9 cellular contexts compared by ENCODE assay signal in the genomic region with DNA sequence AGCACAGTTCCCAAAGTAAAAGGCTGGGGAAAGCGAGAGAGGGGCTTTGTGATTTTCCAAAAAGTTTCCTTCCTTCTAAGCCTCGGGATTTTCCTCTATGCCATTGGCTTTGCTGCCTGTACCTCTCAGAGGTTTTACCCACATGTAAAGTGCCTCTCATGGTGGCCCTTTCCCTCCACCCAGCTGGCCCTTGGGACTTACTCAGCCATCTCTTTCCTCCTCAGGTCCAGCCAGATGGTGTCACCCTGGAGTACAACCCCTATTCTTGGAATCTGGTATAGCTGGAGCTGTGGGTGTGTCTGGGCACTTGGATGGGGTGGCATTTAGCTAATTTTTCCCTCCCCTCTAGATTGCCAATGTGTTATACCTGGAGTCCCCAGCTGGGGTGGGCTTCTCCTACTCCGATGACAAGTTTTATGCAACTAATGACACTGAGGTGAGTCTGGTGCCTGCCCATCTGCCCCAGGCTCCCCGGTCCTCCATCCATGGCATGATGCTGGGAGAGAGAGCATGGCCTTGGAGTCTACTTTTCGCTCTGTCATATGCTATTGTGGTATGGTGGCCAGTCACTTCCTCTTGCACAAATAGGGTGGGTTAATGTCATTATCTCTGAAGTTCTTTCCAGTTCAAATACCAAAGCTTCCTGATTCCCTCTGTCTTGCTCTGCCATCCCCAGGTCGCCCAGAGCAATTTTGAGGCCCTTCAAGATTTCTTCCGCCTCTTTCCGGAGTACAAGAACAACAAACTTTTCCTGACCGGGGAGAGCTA. TPM values are rescaled to one million over a fixed set of nuclear protein-coding genes. Genes with fewer than 3 reads are reported as not detected.
DNase-seq lines count a peak whose midpoint lies in the region; ATAC-seq and TF ChIP-seq lines count a peak whose summit lies in the region.
"Had no signal": no experiment of that assay in that cellular context is flagged by ENCODE, and none has a peak within 500 bp of the region (broad histone marks: within the 10 kb centered on the region; RNA-seq: fewer than 3 reads in every experiment).

No MANE protein-coding gene starts in this region.

- peak overlapping the region; percentile 96 for H3K9ac ChIP-seq in DND-41 (ENCODE audit: low read depth, low read length)

- H3K4me1 ChIP-seq in DND-41 (ENCODE audit: insufficient read depth, low read length) (peaks cover 30% of the 10 kb centered on the region), ascending aorta (peaks cover 8 to 12% of the 10 kb centered on the region in 2 donors), testis (peaks cover 13% of the 10 kb centered on the region)

- H3K27me3 ChIP-seq in DND-41 (ENCODE audit: insufficient read depth, low read length, poor library complexity) (no peaks in the 10 kb centered on the region), ascending aorta (no peaks in the 10 kb centered on the region), testis (no peaks in the 10 kb centered on the region)
- H3K27me3 ChIP-seq: thyroid gland had no signal

- WGBS in testis, 2 donors, result 75 to 82% methylated on average over 9 of the region's 9 CpGs

- peak overlapping the region; percentile 99 for H2AFZ ChIP-seq in DND-41 (ENCODE audit: low read depth, low read length)

- no peaks in the 10 kb centered on the region for H3K9me3 ChIP-seq in DND-41 (ENCODE audit: insufficient read depth, low read length, severe bottlenecking)
- no peaks in the 10 kb centered on the region for H3K9me3 ChIP-seq in ascending aorta
- H3K9me3 ChIP-seq in testis, result no peaks in the 10 kb centered on the region
- H3K9me3 ChIP-seq: thyroid gland had no signal

- no peak for TF ChIP-seq CTCF in DND-41 (IDR thresholded peaks at IDR 0.05; ENCODE audit: borderline replicate concordance, extremely low read depth, low read length, poor library complexity, severe bottlenecking)
- no peak for TF ChIP-seq CTCF in ascending aorta (IDR thresholded peaks at IDR 0.05)
- TF ChIP-seq CTCF in testis (IDR thresholded peaks at IDR 0.05), result no peak

- peak overlapping the region; percentile 99 for H3K4me2 ChIP-seq in DND-41 (ENCODE audit: insufficient read depth, low read length)

- DNase-seq in DND-41 (no peak), LHCN-M2 (ENCODE audit: low read depth) (peak; percentile 47), ascending aorta (ENCODE audit: low spot score in 2 of 2) (no peak), iris pigment epithelial cell (ENCODE audit: low read depth) (peak; percentile 29), testis (peak; percentile 58), hippocampal formation (lab: John Stamatoyannopoulos, UW) (no peak)

- H4K20me1 ChIP-seq in DND-41 (ENCODE audit: insufficient read depth, low read length), result no peaks in the 10 kb centered on the region

- H3K4me3 ChIP-seq in DND-41 (ENCODE audit: low read depth in 1 of 2, low read length in 2 of 2), result peak overlapping the region; percentile 95 to 96
- H3K4me3 ChIP-seq in ascending aorta, result peak overlapping the region; percentile 71 to 87
- H3K4me3 ChIP-seq in testis, result peak overlapping the region in 1 of 2 donors; percentile 68

- intact Hi-C loops in ascending aorta (cut with DNase I), result no loop called here
- intact Hi-C loops in testis (cut with DNase I; ENCODE audit: low total_unique reads), result loop anchor here (10.0 kb wide), 1 partner anchor 63 kb away; no protein-coding TSS in a partner anchor

- H3K79me2 ChIP-seq in DND-41 (ENCODE audit: insufficient read depth, low read length), result peaks cover 20% of the 10 kb centered on the region

- no peak for TF ChIP-seq POLR2A in testis (IDR thresholded peaks at IDR 0.05)

- ATAC-seq in DND-41 (ENCODE audit: insufficient read depth, low read depth) (no peak), GM18868 (IDR thresholded peaks at IDR 0.05; ENCODE audit: unreplicated experiment) (no peak), GM18873 (IDR thresholded peaks at IDR 0.05; ENCODE audit: low FRiP score, unreplicated experiment) (no peak)

- H3K36me3 ChIP-seq in DND-41 (ENCODE audit: insufficient read depth, low read length), result peaks cover 35% of the 10 kb centered on the region
- peaks cover 27 to 40% of the 10 kb centered on the region in 2 donors for H3K36me3 ChIP-seq in ascending aorta
- H3K36me3 ChIP-seq in testis (ENCODE audit: low read depth, missing control alignments), result no peaks in the 10 kb centered on the region

- H3K27ac ChIP-seq in DND-41 (ENCODE audit: low read length) (peak overlapping the region; percentile 92), ascending aorta (peak overlapping the region in 1 of 2 donors; percentile 71), testis (peak overlapping the region in 1 of 2 donors; percentile 88)

RNA-seq across cellular contexts. Expression of a gene that starts 1.1 kb away (rescaled TPM):
- total RNA-seq in LHCN-M2 (2014; rRNA removed) (118 and 180 TPM in 2 replicates), ascending aorta (82.0 TPM), testis (100 to 1,000 TPM; 112 to 223 TPM)
- 196 TPM for polyA plus RNA-seq in LHCN-M2 (2012)
- polyA plus RNA-seq in testis (ENCODE audit: insufficient read depth, low read depth, low replicate concordance), result 103 TPM

RNA-seq across cellular contexts. Expression of a gene that starts 1.2 kb away (rescaled TPM):
- 5.4 and 9.0 TPM in 2 replicates for total RNA-seq in LHCN-M2 (2014; rRNA removed)
- 3.5 TPM for polyA plus RNA-seq in LHCN-M2 (2012)
- total RNA-seq in ascending aorta, result 4.0 TPM
- total RNA-seq in testis, result 1 to 10 TPM; 7.0 to 9.1 TPM
- polyA plus RNA-seq in testis (ENCODE audit: insufficient read depth, low read depth, low replicate concordance), result 1.9 TPM

RNA-seq across cellular contexts. Expression of a gene that starts 4.8 kb away (rescaled TPM):
- 0.69 and 4.1 TPM in 2 replicates for total RNA-seq in LHCN-M2 (2014; rRNA removed)
- polyA plus RNA-seq in LHCN-M2 (2012), result 0.41 TPM
- total RNA-seq in ascending aorta, result 32.8 TPM
- 10 to 100 TPM; 14.9 to 26.0 TPM for total RNA-seq in testis
- 59.4 TPM for polyA plus RNA-seq in testis (ENCODE audit: insufficient read depth, low read depth, low replicate concordance)

RNA-seq across cellular contexts. Expression of a gene that starts 11.2 kb away (rescaled TPM):
- total RNA-seq in LHCN-M2 (2014; rRNA removed), result 9.8 and 10.2 TPM in 2 replicates
- 5.1 TPM for polyA plus RNA-seq in LHCN-M2 (2012)
- total RNA-seq in ascending aorta, result 3.5 TPM
- total RNA-seq in testis, result 10 to 100 TPM; 24.0 to 24.5 TPM
- 11.4 TPM for polyA plus RNA-seq in testis (ENCODE audit: insufficient read depth, low read depth, low replicate concordance)

RNA-seq across cellular contexts. Expression of a gene that starts 19.7 kb away (rescaled TPM):
- 7.2 and 10.3 TPM in 2 replicates for total RNA-seq in LHCN-M2 (2014; rRNA removed)
- polyA plus RNA-seq in LHCN-M2 (2012), result 8.0 TPM
- total RNA-seq in ascending aorta, result 909 TPM
- total RNA-seq in testis, result 10 to 100 TPM; 53.3 to 80.0 TPM
- polyA plus RNA-seq in testis (ENCODE audit: insufficient read depth, low read depth, low replicate concordance), result 105 TPM

Comparison
In these comparisons a context has a peak if more than half of its experiments do, and no peak if none do; other contexts are left out.
1. DNase-seq: peak in LHCN-M2 (single experiment), iris pigment epithelial cell (single experiment) and testis (single experiment); none in DND-41 (single experiment), ascending aorta (0 of 2) and hippocampal formation (0 of 2).